8 cellular contexts compared by ENCODE assay signal in the genomic region with DNA sequence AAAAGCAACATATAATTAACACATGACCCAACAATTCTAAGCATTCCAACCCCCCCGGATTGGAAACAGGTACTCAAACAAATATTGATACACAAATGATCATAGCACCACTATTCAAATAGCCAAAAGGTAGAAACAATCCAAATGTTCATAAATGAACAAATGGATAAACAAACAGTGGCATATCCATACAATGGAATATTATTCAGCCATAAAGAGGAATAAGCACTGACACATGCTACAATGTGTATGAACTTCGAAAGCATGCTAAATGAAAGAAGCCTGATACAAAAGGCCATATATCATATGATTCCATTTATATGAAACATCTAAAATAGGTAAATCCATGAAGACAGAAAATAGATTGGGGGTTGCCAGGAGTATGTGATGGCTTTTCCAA.
"Had no signal": no experiment of that assay in that cellular context is flagged by ENCODE, and none has a peak within 500 bp of the region (broad histone marks: within the 10 kb centered on the region; RNA-seq: fewer than 3 reads in every experiment).

No MANE protein-coding gene starts in this region.

- H3K4me1 ChIP-seq: HAP-1 had no signal

- H3K9me3 ChIP-seq: HAP-1 had no signal

- H2AFZ ChIP-seq: GM23248 had no signal

- DNase-seq: GM23248, GOT3, H7, IMR-90, KBM-7 had no signal

- H3K4me2 ChIP-seq: KMS-11 had no signal

- H3K4me3 ChIP-seq: GM23248, HAP-1 had no signal

- H3K27ac ChIP-seq: GM23248, KMS-11 had no signal

- ATAC-seq: HCT116 had no signal

- H3K9ac ChIP-seq: GM23248, KMS-11 had no signal
